1 cellular context compared by ENCODE assay signal in genomic region chr1:90724926-90725325, GRCh38.
TF ChIP-seq lines count a peak whose summit lies in the region.

No MANE protein-coding gene starts in this region.

TF ChIP-seq in WTC11, 78 proteins besides CTCF, POLR2A, EP300 and RAD21 (continued from another document):
- TF ChIP-seq AR (CRISPR knock-in tag; IDR thresholded peaks at IDR 0.05) (no peak), TP53 (CRISPR knock-in tag; IDR thresholded peaks at IDR 0.05) (no peak), OVOL2 (CRISPR knock-in tag; IDR thresholded peaks at IDR 0.05; ENCODE audit: borderline replicate concordance) (no peak), ATF3 (CRISPR knock-in tag; conservative IDR thresholded peaks at IDR 0.05) (no peak), NFYB (CRISPR knock-in tag; conservative IDR thresholded peaks at IDR 0.05; ENCODE audit: low read depth) (no peak)
